ENCODE assay signal across 15 cellular contexts in the genomic region with DNA sequence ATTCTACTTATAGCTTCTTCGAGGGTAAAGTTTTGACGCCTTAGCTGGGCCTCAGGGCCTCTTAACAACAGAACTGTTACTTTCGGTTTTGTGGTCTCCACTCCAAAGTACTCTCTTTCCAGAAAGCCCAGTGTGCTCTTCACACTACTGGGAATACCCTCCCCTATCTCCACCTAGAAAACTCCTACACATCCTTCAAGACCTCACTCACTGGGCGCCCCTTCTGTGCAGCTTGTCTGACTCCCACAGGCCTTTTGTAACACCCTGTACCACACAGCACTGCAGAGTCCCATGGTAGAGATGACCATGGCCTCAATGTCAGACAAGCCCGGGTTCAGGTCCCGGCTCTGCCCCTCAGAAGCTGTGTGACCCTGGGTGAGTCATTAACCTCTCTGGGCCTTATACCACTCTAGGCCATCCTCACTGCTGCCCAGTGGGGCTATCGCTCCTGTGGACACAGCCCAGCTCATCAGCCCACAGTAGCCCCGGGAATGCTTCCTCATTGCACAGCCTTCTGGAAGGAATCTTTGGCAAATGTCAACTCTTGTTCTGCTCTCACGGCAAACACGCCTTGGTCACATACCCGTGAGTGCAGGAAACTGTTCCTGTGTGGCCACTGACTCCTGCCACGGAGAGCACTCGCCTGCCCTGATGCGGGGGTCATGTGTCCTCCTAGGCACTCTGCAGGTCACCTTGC. TPM values are rescaled to one million over a fixed set of nuclear protein-coding genes. Genes with fewer than 3 reads are reported as not detected.
DNase-seq lines count a peak whose midpoint lies in the region; ATAC-seq and TF ChIP-seq lines count a peak whose summit lies in the region.
"Had no signal": no experiment of that assay in that cellular context is flagged by ENCODE, and none has a peak within 500 bp of the region (broad histone marks: within the 10 kb centered on the region; RNA-seq: fewer than 3 reads in every experiment).

No MANE protein-coding gene starts in this region.

- no peak overlapping the region for H3K4me3 ChIP-seq in upper lobe of left lung

- H3K36me3 ChIP-seq in upper lobe of left lung: no peaks in the 10 kb centered on the region

- 66 to 74% methylated on average over 4 to 14 of the region's 14 CpGs for WGBS in upper lobe of left lung, 2 donors

- no peaks in the 10 kb centered on the region for H3K4me1 Mint-ChIP-seq in activated T-cell treated with anti-CD3 and anti-CD28 coated beads, Interleukin-2, amount 50 U/mL, for 24 hours (ENCODE audit: low read depth)
- no peaks in the 10 kb centered on the region for H3K4me1 Mint-ChIP-seq in chondrocyte (ENCODE audit: low read depth)
- peaks cover 12% of the 10 kb centered on the region for H3K4me1 Mint-ChIP-seq in neural crest cell
- H3K4me1 Mint-ChIP-seq in nephron progenitor cell: peaks cover 19% of the 10 kb centered on the region

- H3K9me3 Mint-ChIP-seq in activated T-cell treated with anti-CD3 and anti-CD28 coated beads, Interleukin-2, amount 50 U/mL, for 24 hours: no peaks in the 10 kb centered on the region
- H3K9me3 Mint-ChIP-seq in chondrocyte (ENCODE audit: low read depth): peaks cover 3% of the 10 kb centered on the region
- H3K9me3 Mint-ChIP-seq in neural crest cell: no peaks in the 10 kb centered on the region
- H3K9me3 Mint-ChIP-seq in nephron progenitor cell: no peaks in the 10 kb centered on the region

- no peak overlapping the region for H3K27ac Mint-ChIP-seq in activated T-cell treated with anti-CD3 and anti-CD28 coated beads, Interleukin-2, amount 50 U/mL, for 24 hours
- no peak overlapping the region for H3K27ac Mint-ChIP-seq in chondrocyte (ENCODE audit: unreplicated experiment)
- H3K27ac Mint-ChIP-seq in neural crest cell (ENCODE audit: unreplicated experiment): peak overlapping the region; percentile 83
- H3K27ac Mint-ChIP-seq in nephron progenitor cell: no peak overlapping the region

- no peaks in the 10 kb centered on the region for H3K27me3 Mint-ChIP-seq in activated T-cell treated with anti-CD3 and anti-CD28 coated beads, Interleukin-2, amount 50 U/mL, for 24 hours
- H3K27me3 Mint-ChIP-seq in chondrocyte (ENCODE audit: low read depth) (peaks cover 11% of the 10 kb centered on the region), neural crest cell (ENCODE audit: low read depth) (peaks cover 7% of the 10 kb centered on the region), nephron progenitor cell (ENCODE audit: low read depth, poor library complexity) (peaks cover 12% of the 10 kb centered on the region)

- ATAC-seq in upper lobe of left lung (ENCODE audit: low FRiP score in 2 of 2) (no peak), HG03280 (IDR thresholded peaks at IDR 0.05; ENCODE audit: unreplicated experiment) (no peak)
- ATAC-seq: HCT116 had no signal

- H3K9me3 ChIP-seq in upper lobe of left lung: no peaks in the 10 kb centered on the region

- no peak overlapping the region for H3K27ac ChIP-seq in upper lobe of left lung

- peak; percentile 7 for DNase-seq in activated T-cell treated with anti-CD3 and anti-CD28 coated beads, Interleukin-2, amount 50 U/mL, for 24 hours
- DNase-seq in activated T-cell treated with anti-CD3 and anti-CD28 coated beads for 4 hours (no peak), chondrocyte (ENCODE audit: low spot score) (peak; percentile 30), neural crest cell (ENCODE audit: low read depth, low spot score) (no peak), upper lobe of left lung (peak; percentile 3 to 4), NAMALWA (ENCODE audit: low spot score) (no peak), nephron progenitor cell (no peak)
- DNase-seq: C1 segment of cervical spinal cord; EL; NCI-H345; NCI-H526 treated with DMSO at 0.1 percent for 48 hours; NK-92 treated with Interleukin-12 subunit alpha and Interleukin-12 subunit beta, amount 100 ng/mL, for 24 hours; RPMI8226 had no signal

- TF ChIP-seq CTCF in chondrocyte (IDR thresholded peaks at IDR 0.05) (no peak), neural crest cell (conservative IDR thresholded peaks at IDR 0.05) (no peak), upper lobe of left lung (IDR thresholded peaks at IDR 0.05) (no peak), nephron progenitor cell (IDR thresholded peaks at IDR 0.05) (no peak)

- no peak for TF ChIP-seq POLR2A in upper lobe of left lung (IDR thresholded peaks at IDR 0.05)

- no peak for TF ChIP-seq EP300 in upper lobe of left lung (IDR thresholded peaks at IDR 0.05)

- no peak overlapping the region for H3K4me3 Mint-ChIP-seq in activated T-cell treated with anti-CD3 and anti-CD28 coated beads, Interleukin-2, amount 50 U/mL, for 24 hours
- H3K4me3 Mint-ChIP-seq in chondrocyte (ENCODE audit: unreplicated experiment) (no peak overlapping the region), neural crest cell (no peak overlapping the region), nephron progenitor cell (no peak overlapping the region)

- no peaks in the 10 kb centered on the region for H3K36me3 Mint-ChIP-seq in activated T-cell treated with anti-CD3 and anti-CD28 coated beads, Interleukin-2, amount 50 U/mL, for 24 hours (ENCODE audit: low read depth)
- H3K36me3 Mint-ChIP-seq in chondrocyte (ENCODE audit: low read depth): peaks cover 13% of the 10 kb centered on the region
- H3K36me3 Mint-ChIP-seq in neural crest cell (ENCODE audit: low read depth): no peaks in the 10 kb centered on the region
- H3K36me3 Mint-ChIP-seq in nephron progenitor cell (ENCODE audit: low read depth): no peaks in the 10 kb centered on the region

- H3K27me3 ChIP-seq in upper lobe of left lung: no peaks in the 10 kb centered on the region

- no peaks in the 10 kb centered on the region for H3K4me1 ChIP-seq in upper lobe of left lung

RNA-seq across cellular contexts. Expression of a gene that starts 51.4 kb away (rescaled TPM):
- total RNA-seq in chondrocyte (7.5 to 20.9 TPM (median 8.3 TPM) in 3 replicates), neural crest cell (4.2 and 4.3 TPM in 2 replicates), upper lobe of left lung (1 to 10 TPM in 1 of 6 donors, under 1 TPM in 4, not detected in 1; 0.11 to 1.0 (median 0.20) TPM)

Comparison
In these comparisons a context has a peak if more than half of its experiments do, and no peak if none do; other contexts are left out.
1. DNase-seq: peak in activated T-cell treated with anti-CD3 and anti-CD28 coated beads, Interleukin-2, amount 50 U/mL, for 24 hours (single experiment), chondrocyte (single experiment) and upper lobe of left lung (2 of 2); none in activated T-cell treated with anti-CD3 and anti-CD28 coated beads for 4 hours (single experiment), neural crest cell (single experiment), NAMALWA (single experiment) and nephron progenitor cell (single experiment).